ENCODE assay signal across 1 cellular context in genomic region chr11:112882494-112883381, GRCh38.
TF ChIP-seq lines count a peak whose summit lies in the region.

No MANE protein-coding gene starts in this region.

TF ChIP-seq in GM23338, 12 proteins besides CTCF, POLR2A, EP300 and RAD21 (continued from another document):
- TF ChIP-seq REST (IDR thresholded peaks at IDR 0.05; ENCODE audit: unreplicated experiment) (no peak), ZNF462 (CRISPR knock-in tag; IDR thresholded peaks at IDR 0.05) (no peak)
